10 cellular contexts compared by ENCODE assay signal in genomic region chr20:49344975-49345374, GRCh38.
DNase-seq lines count a peak whose midpoint lies in the region; ATAC-seq, FAIRE-seq and TF ChIP-seq lines count a peak whose summit lies in the region.
"Had no signal": no experiment of that assay in that cellular context is flagged by ENCODE, and none has a peak within 500 bp of the region (broad histone marks: within the 10 kb centered on the region; RNA-seq: fewer than 3 reads in every experiment).

No MANE protein-coding gene starts in this region.

- no peak for TF ChIP-seq CTCF in astrocyte (IDR thresholded peaks at IDR 0.05; ENCODE audit: insufficient read depth, low read depth, low read length)

- H3K4me1 Mint-ChIP-seq in astrocyte (ENCODE audit: low read depth, unreplicated experiment) = peaks cover 28% of the 10 kb centered on the region

- H3K27ac ChIP-seq in astrocyte (ENCODE audit: low read depth, low read length) = peak overlapping the region; percentile 93
- H3K27ac ChIP-seq in stomach smooth muscle (ENCODE audit: low read length) = no peak overlapping the region

- peak overlapping the region; percentile 47 for H2AFZ ChIP-seq in astrocyte (ENCODE audit: low read depth, low read length)

- no peaks in the 10 kb centered on the region for H3K27me3 ChIP-seq in astrocyte (ENCODE audit: insufficient read depth, low read length)
- no peaks in the 10 kb centered on the region for H3K27me3 ChIP-seq in stomach smooth muscle (ENCODE audit: control insufficient read depth in 1 of 2, insufficient read depth in 2 of 2, low read length in 2 of 2)

- no peak overlapping the region for H3K4me3 Mint-ChIP-seq in astrocyte (ENCODE audit: unreplicated experiment)
- H3K4me3 Mint-ChIP-seq: activated naive CD4-positive, alpha-beta T cell treated with anti-CD3 and anti-CD28 coated beads, Interleukin-2, amount 50 U/mL, for 24 hours had no signal

- peaks cover 27% of the 10 kb centered on the region for H3K4me1 ChIP-seq in astrocyte (ENCODE audit: insufficient read depth, low read length)
- H3K4me1 ChIP-seq in stomach smooth muscle (ENCODE audit: control insufficient read depth, insufficient read depth, low read length) = peaks cover 23% of the 10 kb centered on the region

- ATAC-seq in HG03378 (IDR thresholded peaks at IDR 0.05; ENCODE audit: unreplicated experiment) = no peak
- ATAC-seq in HG03442 (IDR thresholded peaks at IDR 0.05; ENCODE audit: unreplicated experiment) = no peak

- H4K20me1 ChIP-seq in astrocyte (ENCODE audit: insufficient read depth, low read length) = no peaks in the 10 kb centered on the region

- peak overlapping the region; percentile 83 for H3K27ac Mint-ChIP-seq in astrocyte (ENCODE audit: unreplicated experiment)
- H3K27ac Mint-ChIP-seq: activated naive CD4-positive, alpha-beta T cell treated with anti-CD3 and anti-CD28 coated beads, Interleukin-2, amount 50 U/mL, for 24 hours had no signal

- peak overlapping the region; percentile 76 for H3K4me2 ChIP-seq in astrocyte (ENCODE audit: low read length)

- peaks cover 7% of the 10 kb centered on the region for H3K27me3 Mint-ChIP-seq in astrocyte (ENCODE audit: low read depth, unreplicated experiment)
- H3K27me3 Mint-ChIP-seq: activated naive CD4-positive, alpha-beta T cell treated with anti-CD3 and anti-CD28 coated beads, Interleukin-2, amount 50 U/mL, for 24 hours had no signal

- no peaks in the 10 kb centered on the region for H3K9me3 Mint-ChIP-seq in astrocyte (ENCODE audit: unreplicated experiment)
- H3K9me3 Mint-ChIP-seq: activated naive CD4-positive, alpha-beta T cell treated with anti-CD3 and anti-CD28 coated beads, Interleukin-2, amount 50 U/mL, for 24 hours had no signal

- peak overlapping the region; percentile 38 for H3K4me3 ChIP-seq in astrocyte (ENCODE audit: insufficient read depth, low read depth, low read length)
- peak overlapping the region; percentile 29 to 43 for H3K4me3 ChIP-seq in stomach smooth muscle (ENCODE audit: low read length in 2 of 2)

- H3K9ac ChIP-seq in astrocyte (ENCODE audit: low read length) = peak overlapping the region; percentile 66
- H3K9ac ChIP-seq in stomach smooth muscle (ENCODE audit: low read length in 2 of 2) = peak overlapping the region in 1 of 2 donors; percentile 21

- DNase-seq in HT1080 (ENCODE audit: low read depth) (peak; percentile 92), astrocyte (ENCODE audit: low read depth) (peak; percentile 95), hepatic stellate cell (ENCODE audit: low spot score) (peak; percentile 96), NCI-H526 treated with DMSO at 0.1 percent for 48 hours (lab: John Stamatoyannopoulos, UW) (no peak), NCI-H1105 treated with DMSO at 0.1 percent for 48 hours (lab: John Stamatoyannopoulos, UW) (no peak)
- DNase-seq: NCI-H1105 had no signal

- no peaks in the 10 kb centered on the region for H3K9me3 ChIP-seq in astrocyte (ENCODE audit: insufficient read depth, low read depth, low read length)
- H3K9me3 ChIP-seq in stomach smooth muscle (ENCODE audit: control insufficient read depth in 2 of 2, low read length in 2 of 2) = no peaks in the 10 kb centered on the region

- peaks cover 3% of the 10 kb centered on the region for H3K36me3 Mint-ChIP-seq in astrocyte (ENCODE audit: low read depth, unreplicated experiment)
- H3K36me3 Mint-ChIP-seq: activated naive CD4-positive, alpha-beta T cell treated with anti-CD3 and anti-CD28 coated beads, Interleukin-2, amount 50 U/mL, for 24 hours had no signal

- no peaks in the 10 kb centered on the region for H3K79me2 ChIP-seq in astrocyte (ENCODE audit: insufficient read depth, low read length)

- peak; percentile 78 for FAIRE-seq in astrocyte (lab: Jason Lieb, UNC)

- H3K36me3 ChIP-seq in astrocyte (ENCODE audit: insufficient read depth, low read length) = no peaks in the 10 kb centered on the region
- no peaks in the 10 kb centered on the region for H3K36me3 ChIP-seq in stomach smooth muscle (ENCODE audit: control insufficient read depth in 2 of 2, insufficient read depth in 2 of 2, low read length in 2 of 2)

Comparison
In these comparisons a context has a peak if more than half of its experiments do, and no peak if none do; other contexts are left out.
1. DNase-seq: peak in HT1080 (single experiment), astrocyte (single experiment) and hepatic stellate cell (single experiment); none in NCI-H526 treated with DMSO at 0.1 percent for 48 hours (single experiment) and NCI-H1105 treated with DMSO at 0.1 percent for 48 hours (single experiment).